1 cellular context compared by ENCODE assay signal in genomic region chr2:100781009-100781325, GRCh38.
TF ChIP-seq lines count a peak whose summit lies in the region.

No MANE protein-coding gene starts in this region.

TF ChIP-seq in HepG2, 621 proteins besides CTCF, POLR2A, EP300 and RAD21 (continued from another document):
- TF ChIP-seq MTERF4 (CRISPR knock-in tag; IDR thresholded peaks at IDR 0.05) (no peak), ZNF543 (CRISPR knock-in tag; IDR thresholded peaks at IDR 0.05) (no peak), KDM5A (IDR thresholded peaks at IDR 0.05; ENCODE audit: borderline replicate concordance, low read length) (no peak), ZNF644 (CRISPR knock-in tag; IDR thresholded peaks at IDR 0.05; ENCODE audit: low read depth) (no peak), ZNF570 (CRISPR knock-in tag; IDR thresholded peaks at IDR 0.05; ENCODE audit: borderline replicate concordance) (no peak), EED (CRISPR knock-in tag; IDR thresholded peaks at IDR 0.05) (no peak), NAIF1 (CRISPR knock-in tag; IDR thresholded peaks at IDR 0.05; ENCODE audit: borderline replicate concordance) (no peak), ZNF577 (CRISPR knock-in tag; IDR thresholded peaks at IDR 0.05; ENCODE audit: borderline replicate concordance, low read depth) (no peak), ZNF205 (CRISPR knock-in tag; IDR thresholded peaks at IDR 0.05) (no peak), CREM (IDR thresholded peaks at IDR 0.05) (0 out of 2 replicates have a peak, but pooled peaks have one; percentile 1), CREM (CRISPR knock-in tag; IDR thresholded peaks at IDR 0.05) (no peak), SRF (IDR thresholded peaks at IDR 0.05; ENCODE audit: low read depth, low read length) (no peak), GATA4 (IDR thresholded peaks at IDR 0.05; ENCODE audit: borderline replicate concordance, low read depth) (no peak), ZNF20 (CRISPR knock-in tag; IDR thresholded peaks at IDR 0.05) (0 out of 2 replicates have a peak, but pooled peaks have one; percentile 5), TCF7 (IDR thresholded peaks at IDR 0.05; ENCODE audit: low read depth) (no peak), GATAD2A (CRISPR knock-in tag; IDR thresholded peaks at IDR 0.05) (no peak), PHF5A (CRISPR knock-in tag; IDR thresholded peaks at IDR 0.05; ENCODE audit: low read depth, unreplicated experiment) (peak; percentile 5), NRL (CRISPR knock-in tag; IDR thresholded peaks at IDR 0.05; ENCODE audit: borderline replicate concordance) (no peak), ZNF10 (CRISPR knock-in tag; IDR thresholded peaks at IDR 0.05; ENCODE audit: borderline replicate concordance, low read depth) (no peak), ZNF614 (CRISPR knock-in tag; IDR thresholded peaks at IDR 0.05; ENCODE audit: borderline replicate concordance) (no peak), ATM (IDR thresholded peaks at IDR 0.05; ENCODE audit: borderline replicate concordance) (peak; percentile 89; the same call in 1 of the 2 replicates), DNMT1 (CRISPR knock-in tag; IDR thresholded peaks at IDR 0.05) (no peak), NCOA2 (CRISPR knock-in tag; IDR thresholded peaks at IDR 0.05) (no peak), MZF1 (CRISPR knock-in tag; IDR thresholded peaks at IDR 0.05; ENCODE audit: borderline replicate concordance) (no peak), TMF1 (CRISPR knock-in tag; IDR thresholded peaks at IDR 0.05; ENCODE audit: low read depth) (no peak), HOXD1 (CRISPR knock-in tag; IDR thresholded peaks at IDR 0.05) (no peak)
- TF ChIP-seq, protein P1, sequence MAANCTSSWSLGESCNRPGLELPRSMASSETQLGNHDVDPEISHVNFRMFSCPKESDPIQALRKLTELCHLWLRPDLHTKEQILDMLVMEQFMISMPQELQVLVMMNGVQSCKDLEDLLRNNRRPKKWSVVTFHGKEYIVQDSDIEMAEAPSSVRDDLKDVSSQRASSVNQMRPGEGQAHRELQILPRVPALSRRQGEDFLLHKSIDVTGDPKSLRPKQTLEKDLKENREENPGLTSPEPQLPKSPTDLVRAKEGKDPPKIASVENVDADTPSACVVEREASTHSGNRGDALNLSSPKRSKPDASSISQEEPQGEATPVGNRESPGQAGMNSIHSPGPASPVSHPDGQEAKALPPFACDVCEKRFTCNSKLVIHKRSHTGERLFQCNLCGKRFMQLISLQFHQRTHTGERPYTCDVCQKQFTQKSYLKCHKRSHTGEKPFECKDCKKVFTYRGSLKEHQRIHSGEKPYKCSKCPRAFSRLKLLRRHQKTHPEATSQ (CRISPR knock-in tag; IDR thresholded peaks at IDR 0.05; ENCODE audit: borderline replicate concordance), result no peak
